23 cellular contexts compared by ENCODE assay signal in the genomic region with DNA sequence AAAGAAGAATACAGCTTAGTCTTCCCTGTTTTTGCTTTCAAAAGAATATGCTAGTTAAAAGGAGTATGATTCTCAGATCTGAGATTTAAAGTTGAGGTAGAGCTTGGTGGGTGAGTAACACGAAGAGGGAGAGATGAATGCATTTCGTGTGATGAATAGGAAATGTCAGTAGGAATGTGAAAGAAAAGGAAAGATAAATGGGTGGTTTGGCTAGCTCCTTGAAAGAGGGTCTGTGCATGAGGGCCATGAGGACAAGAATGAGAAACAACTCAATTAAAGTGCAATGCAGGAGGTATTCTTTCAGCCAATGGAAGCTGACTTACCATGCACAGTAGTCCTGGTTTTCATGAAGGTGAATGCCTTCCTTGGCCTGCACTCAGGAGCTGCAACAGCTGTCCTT.
DNase-seq lines count a peak whose midpoint lies in the region; ATAC-seq, FAIRE-seq and TF ChIP-seq lines count a peak whose summit lies in the region.
"Had no signal": no experiment of that assay in that cellular context is flagged by ENCODE, and none has a peak within 500 bp of the region (broad histone marks: within the 10 kb centered on the region; RNA-seq: fewer than 3 reads in every experiment).

No MANE protein-coding gene starts in this region.

- POLR2A ChIA-PET in SK-N-SH (lab: Yijun Ruan, JAX): no interaction called here

- no peak for ATAC-seq in SK-N-SH treated with all-trans-retinoic acid at 6 μM for 48 hours
- ATAC-seq: A549; CD8-positive, alpha-beta T cell had no signal

- H3K4me2 ChIP-seq in SK-N-SH (no peak overlapping the region), astrocyte (ENCODE audit: low read length) (no peak overlapping the region)
- H3K4me2 ChIP-seq: A549; BLaER1 treated with 17β-estradiol and CSF1 and Interleukin-3, amounts not matched to agents 10 nM and 100 nM had no signal

- H3K4me1 ChIP-seq in SK-N-SH (ENCODE audit: control insufficient read depth in 1 of 2, insufficient read depth in 2 of 2, low read depth in 1 of 2, low read length in 1 of 2) (peaks cover 3 to 7% of the 10 kb centered on the region in 2 experiments; a peak in 3 of 4 replicates), astrocyte (ENCODE audit: insufficient read depth, low read length) (no peaks in the 10 kb centered on the region)
- H3K4me1 ChIP-seq: A549; BLaER1 treated with 17β-estradiol and CSF1 and Interleukin-3, amounts not matched to agents 10 nM and 100 nM; Caco-2 had no signal

- peaks cover 14% of the 10 kb centered on the region for H3K4me1 Mint-ChIP-seq in astrocyte (ENCODE audit: low read depth, unreplicated experiment)
- H3K4me1 Mint-ChIP-seq: B cell had no signal

- no peaks in the 10 kb centered on the region for H3K36me3 Mint-ChIP-seq in astrocyte (ENCODE audit: low read depth, unreplicated experiment)
- H3K36me3 Mint-ChIP-seq: CD8-positive, alpha-beta T cell had no signal

- H3K36me3 ChIP-seq in SK-N-SH (replicated peaks in 1 of 2; ENCODE audit: control insufficient read depth in 1 of 2, insufficient read depth in 2 of 2, low read length in 1 of 2) (no peaks in the 10 kb centered on the region), astrocyte (ENCODE audit: insufficient read depth, low read length) (no peaks in the 10 kb centered on the region), bronchial epithelial cell (ENCODE audit: control insufficient read depth, insufficient read depth, low read length) (no peaks in the 10 kb centered on the region)
- H3K36me3 ChIP-seq: BLaER1 treated with 17β-estradiol and CSF1 and Interleukin-3, amounts not matched to agents 10 nM and 100 nM had no signal

- TF ChIP-seq EP300 in SK-N-SH (IDR thresholded peaks at IDR 0.05; ENCODE audit: borderline replicate concordance in 1 of 2, low read depth in 1 of 2, low read length in 1 of 2): no peak

- H4K20me1 ChIP-seq in SK-N-SH (ENCODE audit: insufficient read depth): no peaks in the 10 kb centered on the region
- no peaks in the 10 kb centered on the region for H4K20me1 ChIP-seq in astrocyte (ENCODE audit: insufficient read depth, low read length)
- H4K20me1 ChIP-seq: BLaER1 treated with 17β-estradiol and CSF1 and Interleukin-3, amounts not matched to agents 10 nM and 100 nM had no signal

- no peak overlapping the region for H3K27ac Mint-ChIP-seq in astrocyte (ENCODE audit: unreplicated experiment)
- H3K27ac Mint-ChIP-seq: B cell; CD4-positive, alpha-beta T cell; CD8-positive, alpha-beta T cell had no signal

- H3K9me3 ChIP-seq in SK-N-SH (no peaks in the 10 kb centered on the region), astrocyte (ENCODE audit: insufficient read depth, low read depth, low read length) (no peaks in the 10 kb centered on the region)
- H3K9me3 ChIP-seq: A549; BLaER1 treated with 17β-estradiol and CSF1 and Interleukin-3, amounts not matched to agents 10 nM and 100 nM; Caco-2 had no signal

- H3K79me2 ChIP-seq in SK-N-SH (ENCODE audit: insufficient read depth) (no peaks in the 10 kb centered on the region), astrocyte (ENCODE audit: insufficient read depth, low read length) (no peaks in the 10 kb centered on the region)

- TF ChIP-seq POLR2A in H54 (IDR thresholded peaks at IDR 0.05; ENCODE audit: low read depth, low read length): no peak

- no peak for DNase-seq in SK-N-SH
- peak; percentile 21 for DNase-seq in astrocyte (ENCODE audit: low read depth)
- no peak for DNase-seq in bronchial epithelial cell (ENCODE audit: low read depth)
- DNase-seq in hippocampal formation (lab: John Stamatoyannopoulos, UW): no peak
- DNase-seq in H54 (ENCODE audit: insufficient read length, low spot score): no peak
- no peak for DNase-seq in HuH-7 (ENCODE audit: low spot score)
- DNase-seq: AML-193; Caco-2; Calu3; CD4-positive, alpha-beta T cell; CD8-positive, alpha-beta T cell; DMS79 treated with DMSO at 0.1 percent for 48 hours; GF-D8 had no signal

- CTCF ChIA-PET in SK-N-SH (lab: Yijun Ruan, JAX): no interaction called here

- no peaks in the 10 kb centered on the region for H3K9me3 Mint-ChIP-seq in astrocyte (ENCODE audit: unreplicated experiment)

- TF ChIP-seq CTCF in SK-N-SH (IDR thresholded peaks at IDR 0.05): no peak
- TF ChIP-seq CTCF in astrocyte (IDR thresholded peaks at IDR 0.05; ENCODE audit: insufficient read depth, low read depth, low read length): no peak
- TF ChIP-seq CTCF in bronchial epithelial cell (IDR thresholded peaks at IDR 0.05; ENCODE audit: insufficient read depth, low read length, severe bottlenecking): no peak

- H3F3A ChIP-seq in SK-N-SH (replicated peaks; ENCODE audit: insufficient read depth): peaks cover 7% of the 10 kb centered on the region

- no peaks in the 10 kb centered on the region for H3K9me2 ChIP-seq in SK-N-SH

- no peak overlapping the region for H3K4me3 Mint-ChIP-seq in astrocyte (ENCODE audit: unreplicated experiment)
- H3K4me3 Mint-ChIP-seq: B cell; CD4-positive, alpha-beta T cell; CD8-positive, alpha-beta T cell had no signal

- no peak overlapping the region for H2AFZ ChIP-seq in SK-N-SH (ENCODE audit: low read depth)
- no peak overlapping the region for H2AFZ ChIP-seq in astrocyte (ENCODE audit: low read depth, low read length)

- no peaks in the 10 kb centered on the region for H3K27me3 ChIP-seq in SK-N-SH (ENCODE audit: insufficient read depth)
- H3K27me3 ChIP-seq in astrocyte (ENCODE audit: insufficient read depth, low read length): no peaks in the 10 kb centered on the region
- H3K27me3 ChIP-seq in bronchial epithelial cell (ENCODE audit: control insufficient read depth, insufficient read depth, low read length): no peaks in the 10 kb centered on the region
- H3K27me3 ChIP-seq: BLaER1 treated with 17β-estradiol and CSF1 and Interleukin-3, amounts not matched to agents 10 nM and 100 nM had no signal

- FAIRE-seq in astrocyte (lab: Jason Lieb, UNC) (no peak), bronchial epithelial cell (lab: Jason Lieb, UNC) (peak; percentile 55), H54 (lab: Jason Lieb, UNC) (no peak)
- FAIRE-seq: A549, D721Med, G401.6, GM12891, GM19239 had no signal

- H3K27ac ChIP-seq in SK-N-SH (ENCODE audit: low read depth in 2 of 2, low read length in 1 of 2) (no peak overlapping the region), astrocyte (ENCODE audit: low read depth, low read length) (no peak overlapping the region)
- H3K27ac ChIP-seq: 22Rv1; A549; BLaER1 treated with 17β-estradiol and CSF1 and Interleukin-3, amounts not matched to agents 10 nM and 100 nM; C4-2B had no signal

- no peak for TF ChIP-seq RAD21 in SK-N-SH (IDR thresholded peaks at IDR 0.05; ENCODE audit: low read length)

- H3K4me3 ChIP-seq in SK-N-SH (ENCODE audit: low read depth in 2 of 2, low read length in 1 of 2): no peak overlapping the region
- no peak overlapping the region for H3K4me3 ChIP-seq in astrocyte (ENCODE audit: insufficient read depth, low read depth, low read length)
- no peak overlapping the region for H3K4me3 ChIP-seq in bronchial epithelial cell (ENCODE audit: low read depth, low read length)
- H3K4me3 ChIP-seq: A549; BLaER1 treated with 17β-estradiol and CSF1 and Interleukin-3, amounts not matched to agents 10 nM and 100 nM had no signal

- 82% methylated on average over 2 of the region's 2 CpGs for WGBS in SK-N-SH (ENCODE audit: low lambda C conversion rate)

- H3K9ac ChIP-seq in SK-N-SH: no peak overlapping the region
- no peak overlapping the region for H3K9ac ChIP-seq in astrocyte (ENCODE audit: low read length)
- H3K9ac ChIP-seq: BLaER1 treated with 17β-estradiol and CSF1 and Interleukin-3, amounts not matched to agents 10 nM and 100 nM had no signal

- H3K27me3 Mint-ChIP-seq in astrocyte (ENCODE audit: low read depth, unreplicated experiment): no peaks in the 10 kb centered on the region
- H3K27me3 Mint-ChIP-seq: B cell; CD4-positive, alpha-beta T cell had no signal

TF ChIP-seq in SK-N-SH, 30 proteins besides CTCF, POLR2A, EP300 and RAD21 (continues in another document):
- no peak for TF ChIP-seq SMC3 (IDR thresholded peaks at IDR 0.05; ENCODE audit: low read depth, low read length)
- TF ChIP-seq USF1 (IDR thresholded peaks at IDR 0.05; ENCODE audit: borderline replicate concordance, low read depth): no peak
- peak; percentile 8; the same call in 1 of the 2 replicates for TF ChIP-seq TCF12 (IDR thresholded peaks at IDR 0.05)

TF ChIP-seq in SK-N-SH treated with all-trans-retinoic acid at 6 μM for 48 hours, 23 proteins besides CTCF, POLR2A, EP300 and RAD21 (continues in another document):
- TF ChIP-seq OSR1 (CRISPR knock-in tag; IDR thresholded peaks at IDR 0.05) (no peak), ZFP3 (CRISPR knock-in tag; IDR thresholded peaks at IDR 0.05) (no peak), CSRNP3 (CRISPR knock-in tag; IDR thresholded peaks at IDR 0.05) (no peak), ISL1 (CRISPR knock-in tag; IDR thresholded peaks at IDR 0.05) (no peak), BACH2 (CRISPR knock-in tag; IDR thresholded peaks at IDR 0.05; ENCODE audit: borderline replicate concordance) (no peak)
